Comparison of ENCODE assay signal across 1 cellular context in the genomic region with DNA sequence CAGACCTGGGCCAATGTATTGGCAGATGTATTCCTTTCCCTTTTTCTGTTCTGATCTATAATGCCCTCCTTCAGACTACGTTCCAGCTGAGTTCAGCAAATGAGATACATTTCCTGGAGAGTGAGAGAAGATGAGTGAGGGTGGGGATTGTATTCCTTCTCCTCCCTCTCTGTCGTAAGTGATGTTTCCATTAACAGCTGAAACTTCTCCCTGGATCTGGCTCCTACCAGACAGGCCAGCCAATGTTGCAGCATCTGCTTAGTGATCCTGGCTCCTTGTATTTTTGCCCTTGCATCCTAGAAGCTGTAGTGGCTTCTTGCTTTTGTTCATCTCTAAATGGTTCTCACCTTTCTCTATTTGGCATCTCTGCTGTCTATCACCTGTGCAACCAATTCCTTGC.
TF ChIP-seq lines count a peak whose summit lies in the region.

No MANE protein-coding gene starts in this region.

TF ChIP-seq in IMR-90, 13 proteins besides CTCF, POLR2A, EP300 and RAD21:
- TF ChIP-seq NFE2L2 (IDR thresholded peaks at IDR 0.05; ENCODE audit: low read depth, low read length) (no peak), RFX5 (IDR thresholded peaks at IDR 0.05; ENCODE audit: low read depth, low read length) (no peak), FOS (IDR thresholded peaks at IDR 0.05; ENCODE audit: low read depth, low read length) (no peak), SMC3 (IDR thresholded peaks at IDR 0.05; ENCODE audit: low read depth, low read length) (no peak), MAZ (IDR thresholded peaks at IDR 0.05; ENCODE audit: borderline replicate concordance, low read depth, low read length) (no peak), MAFK (IDR thresholded peaks at IDR 0.05; ENCODE audit: low read depth, low read length) (no peak), CEBPB (IDR thresholded peaks at IDR 0.05; ENCODE audit: low read depth, low read length) (no peak)
- TF ChIP-seq, protein P1, sequence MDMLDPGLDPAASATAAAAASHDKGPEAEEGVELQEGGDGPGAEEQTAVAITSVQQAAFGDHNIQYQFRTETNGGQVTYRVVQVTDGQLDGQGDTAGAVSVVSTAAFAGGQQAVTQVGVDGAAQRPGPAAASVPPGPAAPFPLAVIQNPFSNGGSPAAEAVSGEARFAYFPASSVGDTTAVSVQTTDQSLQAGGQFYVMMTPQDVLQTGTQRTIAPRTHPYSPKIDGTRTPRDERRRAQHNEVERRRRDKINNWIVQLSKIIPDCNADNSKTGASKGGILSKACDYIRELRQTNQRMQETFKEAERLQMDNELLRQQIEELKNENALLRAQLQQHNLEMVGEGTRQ (IDR thresholded peaks at IDR 0.05; ENCODE audit: low read depth, low read length) = no peak
